In the genomic region with DNA sequence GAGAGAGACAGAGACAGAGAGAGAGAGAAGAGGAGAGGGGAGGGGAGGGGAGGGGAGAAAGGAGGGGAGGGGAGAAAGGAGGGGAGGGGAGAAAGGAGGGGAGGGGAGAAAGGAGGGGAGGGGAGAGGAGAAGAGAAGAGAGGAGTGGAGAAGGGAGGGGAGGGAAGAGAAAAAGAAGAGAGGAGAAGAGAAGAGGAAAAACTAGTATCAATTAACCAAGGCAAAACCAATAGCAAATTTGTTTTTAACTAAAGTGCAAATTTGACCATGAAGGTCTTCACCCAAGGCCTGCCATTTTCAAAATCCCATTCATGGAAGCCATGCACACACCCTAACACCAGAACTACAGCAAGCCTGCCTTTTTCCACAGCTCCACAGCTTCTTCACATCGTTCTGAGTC, we compare ENCODE assay signal across 9 cellular contexts. TPM values are rescaled to one million over a fixed set of nuclear protein-coding genes. Genes with fewer than 3 reads are reported as not detected.
"Had no signal": no experiment of that assay in that cellular context is flagged by ENCODE, and none has a peak within 500 bp of the region (broad histone marks: within the 10 kb centered on the region; RNA-seq: fewer than 3 reads in every experiment).

No MANE protein-coding gene starts in this region.

- FAIRE-seq: G401.6, GM12878, GM12891, GM12892, GM18507, GM19239 had no signal

- H3K4me3 ChIP-seq: GM12878 had no signal

- ATAC-seq: GM12878 had no signal

- DNase-seq: GDM1, GF-D8 had no signal

RNA-seq across cellular contexts. Expression of gene GRIN2A, which starts 16.6 kb away (rescaled TPM):
- total RNA-seq: G401 had no signal
